Comparison of ENCODE assay signal across 25 cellular contexts in the genomic region with DNA sequence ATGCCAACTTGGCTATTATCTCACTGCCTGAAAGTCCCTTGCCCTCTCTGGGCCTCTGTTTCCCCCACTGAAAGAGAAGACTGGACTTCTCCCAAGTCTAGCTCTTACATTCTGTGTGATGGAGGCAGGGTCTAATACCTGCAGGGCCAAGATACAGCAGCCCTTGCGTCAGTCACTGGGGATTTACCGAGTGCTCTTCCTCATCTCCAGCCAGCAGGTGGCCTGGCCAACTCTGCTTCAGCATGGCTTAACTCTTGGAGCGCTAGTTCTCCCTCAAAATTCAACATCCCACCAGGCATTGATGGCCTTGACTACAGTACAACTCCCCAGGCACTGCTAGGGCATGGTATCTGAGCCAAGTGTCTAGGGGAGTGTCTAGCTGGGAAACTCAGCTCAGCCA. TPM values are rescaled to one million over a fixed set of nuclear protein-coding genes. Genes with fewer than 3 reads are reported as not detected.
A peak's percentile ranks its signal among the peaks of the same experiment; 100 is the strongest.
DNase-seq lines count a peak whose midpoint lies in the region; ATAC-seq and TF ChIP-seq lines count a peak whose summit lies in the region.
"Had no signal": no experiment of that assay in that cellular context is flagged by ENCODE, and none has a peak within 500 bp of the region (broad histone marks: within the 10 kb centered on the region; RNA-seq: fewer than 3 reads in every experiment).

No MANE protein-coding gene starts in this region.

- H3K36me3 Mint-ChIP-seq in CD14-positive monocyte, result peaks cover 2 to 14% of the 10 kb centered on the region in 2 donors
- no peaks in the 10 kb centered on the region for H3K36me3 Mint-ChIP-seq in HFFc6 (ENCODE audit: low read depth)
- no peaks in the 10 kb centered on the region for H3K36me3 Mint-ChIP-seq in nephron (ENCODE audit: low read depth)
- H3K36me3 Mint-ChIP-seq: stimulated activated memory B cell treated with anti-CD40 and anti-IgM and Interleukin-4, amounts not matched to agents 10 μg/mL and 1 μg/mL and 100 μg/mL, for 72 hours had no signal

- peaks cover 0 to 2% (median 0%) of the 10 kb centered on the region in 7 donors for H3K9me3 Mint-ChIP-seq in CD14-positive monocyte
- no peaks in the 10 kb centered on the region for H3K9me3 Mint-ChIP-seq in HFFc6
- H3K9me3 Mint-ChIP-seq in nephron, result no peaks in the 10 kb centered on the region
- H3K9me3 Mint-ChIP-seq: activated CD4-positive, alpha-beta T cell treated with anti-CD3 and anti-CD28 coated beads, Interleukin-2, amount 10 ng/mL, durations not matched to agents 24 days and 14 days; activated T-cell treated with anti-CD3 and anti-CD28 coated beads, Interleukin-2, amount 50 U/mL, for 4 hours; stimulated activated memory B cell treated with anti-CD40 and anti-IgM and Interleukin-4, amounts not matched to agents 10 μg/mL and 1 μg/mL and 100 μg/mL, for 72 hours had no signal

- ATAC-seq in HG02588 (IDR thresholded peaks at IDR 0.05; ENCODE audit: unreplicated experiment), result no peak
- ATAC-seq: activated T-cell treated with anti-CD3 and anti-CD28 coated beads, Interleukin-2, amount 50 U/mL, for 4 hours; stimulated activated memory B cell treated with anti-CD40 and anti-IgM and Interleukin-4, amounts not matched to agents 10 μg/mL and 1 μg/mL and 100 μg/mL, for 72 hours; T-helper 17 cell had no signal

- no peak for DNase-seq in CD14-positive monocyte (ENCODE audit: low spot score)
- DNase-seq in HFFc6, result no peak
- no peak for DNase-seq in choroid plexus epithelial cell (ENCODE audit: low read depth)
- DNase-seq in DMS 273 (lab: John Stamatoyannopoulos, UW; ENCODE audit: unreplicated experiment), result no peak
- no peak for DNase-seq in NCI-H226
- no peak for DNase-seq in NCI-H1436 treated with DMSO at 0.1 percent for 48 hours (lab: John Stamatoyannopoulos, UW)
- DNase-seq: activated CD4-positive, alpha-beta T cell treated with anti-CD3 and anti-CD28 coated beads, Interleukin-2, amount 10 ng/mL, durations not matched to agents 24 days and 14 days; activated T-cell treated with anti-CD3 and anti-CD28 coated beads, Interleukin-2, amount 50 U/mL, for 4 hours; NCI-H2171; NCI-H524 treated with DMSO at 0.1 percent for 48 hours; NK-92 treated with Interleukin-12 subunit alpha and Interleukin-12 subunit beta, amount 100 ng/mL, for 24 hours; Peyer's patch; stimulated activated CD4-positive, alpha-beta T cell treated with anti-CD3 and anti-CD28 coated beads, Interleukin-4, amount 100 ng/mL, for 1 hour; T-helper 17 cell; testis; uterus had no signal

- TF ChIP-seq CTCF in CD14-positive monocyte (IDR thresholded peaks at IDR 0.05) (peak; percentile 39), HFFc6 (IDR thresholded peaks at IDR 0.05) (peak; percentile 34), choroid plexus epithelial cell (conservative IDR thresholded peaks at IDR 0.05; ENCODE audit: low read depth, low read length) (peak; percentile 25), nephron (IDR thresholded peaks at IDR 0.05; ENCODE audit: unreplicated experiment in 3 of 3) (no peak)

- peaks cover 29 to 41% (median 31%) of the 10 kb centered on the region in 3 donors for H3K27me3 Mint-ChIP-seq in CD14-positive monocyte (ENCODE audit: low read depth in 3 of 3)
- H3K27me3 Mint-ChIP-seq in HFFc6 (ENCODE audit: insufficient read depth), result peaks cover 28% of the 10 kb centered on the region
- H3K27me3 Mint-ChIP-seq in nephron (ENCODE audit: low read depth), result peaks cover 54% of the 10 kb centered on the region

- peaks cover 56% of the 10 kb centered on the region for H3K4me1 Mint-ChIP-seq in CD14-positive monocyte
- peaks cover 17% of the 10 kb centered on the region for H3K4me1 Mint-ChIP-seq in HFFc6 (ENCODE audit: low read depth)
- peaks cover 68% of the 10 kb centered on the region for H3K4me1 Mint-ChIP-seq in nephron

- peak overlapping the region; percentile 92 to 98 (median 95) for H3K27ac Mint-ChIP-seq in CD14-positive monocyte
- H3K27ac Mint-ChIP-seq in HFFc6, result no peak overlapping the region
- H3K27ac Mint-ChIP-seq in nephron, result peak overlapping the region in 2 of 3 experiments; percentile 54 to 68
- H3K27ac Mint-ChIP-seq: activated CD4-positive, alpha-beta T cell treated with anti-CD3 and anti-CD28 coated beads, Interleukin-2, amount 10 ng/mL, durations not matched to agents 24 days and 14 days; stimulated activated memory B cell treated with anti-CD40 and anti-IgM and Interleukin-4, amounts not matched to agents 10 μg/mL and 1 μg/mL and 100 μg/mL, for 72 hours; T-helper 17 cell had no signal

- H3K4me3 Mint-ChIP-seq in CD14-positive monocyte, result peak overlapping the region in 1 of 2 donors; percentile 75
- no peak overlapping the region for H3K4me3 Mint-ChIP-seq in HFFc6
- H3K4me3 Mint-ChIP-seq in nephron, result peak overlapping the region in 1 of 3 experiments; percentile 73
- H3K4me3 Mint-ChIP-seq: activated CD4-positive, alpha-beta T cell treated with anti-CD3 and anti-CD28 coated beads, Interleukin-2, amount 10 ng/mL, durations not matched to agents 24 days and 14 days; activated T-cell treated with anti-CD3 and anti-CD28 coated beads, Interleukin-2, amount 50 U/mL, for 4 hours; stimulated activated memory B cell treated with anti-CD40 and anti-IgM and Interleukin-4, amounts not matched to agents 10 μg/mL and 1 μg/mL and 100 μg/mL, for 72 hours; T-helper 17 cell had no signal

- intact Hi-C loops in CD14-positive monocyte (cut with micrococcal nuclease), result no loop called here

- no peak overlapping the region for H3K4me3 ChIP-seq in choroid plexus epithelial cell (ENCODE audit: low read depth, low read length)
- H3K4me3 ChIP-seq: breast epithelium, coronary artery, Peyer's patch, testis, uterus had no signal

RNA-seq across cellular contexts. Expression of a gene that starts 19.9 kb away (rescaled TPM):
- 1 to 10 TPM; 7.2 to 8.4 TPM for polyA plus RNA-seq in CD14-positive monocyte
- 10 to 100 TPM; 25.3 to 32.2 (median 28.2) TPM for total RNA-seq in HFFc6 (2021; fragmentation: NEBNext Ultra II Directional; extraction: Animal tissue kit (Norgen Biotek cat#: 25700))

RNA-seq across cellular contexts. Expression of a gene that starts 46.1 kb away (rescaled TPM):
- under 1 TPM in 1 of 2 donors, not detected in 1; 0.07 TPM for polyA plus RNA-seq in CD14-positive monocyte
- not detected for total RNA-seq in HFFc6 (2021; fragmentation: NEBNext Ultra II Directional; extraction: Animal tissue kit (Norgen Biotek cat#: 25700))
- total RNA-seq: glomerular endothelial cell, SK-MEL-5 had no signal
- polyA plus RNA-seq: fibroblast of lung, mammary epithelial cell had no signal

Comparison
In these comparisons a context has a peak if more than half of its experiments do, and no peak if none do; other contexts are left out.
1. CTCF ChIP-seq: peak in CD14-positive monocyte (single experiment), HFFc6 (single experiment) and choroid plexus epithelial cell (single experiment); none in nephron (0 of 3).